ENCODE assay signal across 17 cellular contexts in the genomic region with DNA sequence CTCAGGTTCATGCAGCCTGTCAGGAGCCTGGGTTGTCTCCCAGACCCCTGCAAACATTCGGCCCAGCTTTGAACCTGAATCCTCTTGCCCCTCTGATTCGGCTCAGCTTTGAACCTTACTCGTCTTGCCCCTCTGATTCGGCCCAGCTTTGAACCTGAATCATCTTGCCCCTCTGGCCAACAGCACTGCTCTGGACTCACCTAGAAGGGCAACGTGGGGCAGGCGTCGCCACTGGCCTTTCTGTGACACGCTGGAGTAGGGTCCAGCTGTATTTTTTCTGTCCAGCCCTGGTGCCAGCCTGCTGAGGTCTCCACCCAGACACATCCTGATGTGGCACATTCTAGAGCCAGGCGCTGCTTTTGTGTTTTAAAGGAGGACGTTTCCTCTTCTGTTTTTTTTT. TPM values are rescaled to one million over a fixed set of nuclear protein-coding genes. Genes with fewer than 3 reads are reported as not detected.
A peak's percentile ranks its signal among the peaks of the same experiment; 100 is the strongest.
DNase-seq lines count a peak whose midpoint lies in the region; ATAC-seq and TF ChIP-seq lines count a peak whose summit lies in the region.
"Had no signal": no experiment of that assay in that cellular context is flagged by ENCODE, and none has a peak within 500 bp of the region (broad histone marks: within the 10 kb centered on the region; RNA-seq: fewer than 3 reads in every experiment).

No MANE protein-coding gene starts in this region.

- POLR2A ChIA-PET in Caco-2 (lab: Charles Lee) (interaction anchor here (0.6 to 1.5 kb wide), 2 partner anchors 13 to 15 kb away, joined by 3 to 4 read pairs; no protein-coding TSS in a partner anchor), WTC11 (lab: Charles Lee) (no interaction called here)

- no peak for ATAC-seq in WTC11
- no peak for ATAC-seq in HG03135 (IDR thresholded peaks at IDR 0.05; ENCODE audit: unreplicated experiment)
- ATAC-seq: activated T-helper 17 cell treated with anti-CD3 and anti-CD28 coated beads, Interleukin-2, amount 50 U/mL, for 72 hours had no signal

- BruUV-seq in Caco-2 (replicated peaks; lab: Mats Ljungman, UMichigan) = no TSS peak

- H3K4me1 ChIP-seq in Caco-2 (peaks cover 19% of the 10 kb centered on the region), spleen (peaks cover 0 to 37% (median 13%) of the 10 kb centered on the region in 6 donors)
- H3K4me1 ChIP-seq: BLaER1, neural progenitor cell had no signal

- H3K36me3 ChIP-seq in Caco-2 (ENCODE audit: control insufficient read depth, insufficient read depth, low read length) (no peaks in the 10 kb centered on the region), spleen (no peaks in the 10 kb centered on the region)
- H3K36me3 ChIP-seq: BLaER1, neural progenitor cell had no signal

- H3K4me1 Mint-ChIP-seq in Caco-2 (ENCODE audit: low read depth, unreplicated experiment) = peaks cover 39% of the 10 kb centered on the region
- peaks cover 5% of the 10 kb centered on the region for H3K4me1 Mint-ChIP-seq in WTC11
- no peaks in the 10 kb centered on the region for H3K4me1 Mint-ChIP-seq in activated naive CD4-positive, alpha-beta T cell treated with anti-CD3 and anti-CD28 coated beads, Interleukin-2, amount 10 ng/mL, durations not matched to agents 7 days and 5 days
- H3K4me1 Mint-ChIP-seq: activated naive CD8-positive, alpha-beta T cell treated with anti-CD3 and anti-CD28 coated beads, Interleukin-2, amount 10 ng/mL, durations not matched to agents 7 days and 5 days; activated T-helper 17 cell treated with anti-CD3 and anti-CD28 coated beads, Interleukin-2, amount 50 U/mL, for 72 hours; neural progenitor cell had no signal

- CTCF ChIA-PET in Caco-2 (lab: Charles Lee) = no interaction called here
- CTCF ChIA-PET in WTC11 (lab: Charles Lee) = interaction anchor here (0.6 to 2.4 kb wide), 3 partner anchors 69 to 291 kb away, joined by 3 to 5 read pairs (median 5); no protein-coding TSS in a partner anchor
- CTCF ChIA-PET in activated naive CD4-positive, alpha-beta T cell treated with anti-CD3 and anti-CD28 coated beads, Interleukin-2, amount 10 ng/mL, durations not matched to agents 7 days and 5 days (lab: Charles Lee) = no interaction called here

- H3K27me3 ChIP-seq in Caco-2 (replicated peaks; ENCODE audit: control insufficient read depth, insufficient read depth, low read length) (no peaks in the 10 kb centered on the region), dorsolateral prefrontal cortex (no peaks in the 10 kb centered on the region), layer of hippocampus (ENCODE audit: control insufficient read depth, insufficient read depth, low read length) (no peaks in the 10 kb centered on the region), spleen (replicated peaks in 1 of 7) (no peaks in the 10 kb centered on the region)
- H3K27me3 ChIP-seq: BLaER1, neural progenitor cell had no signal

- intact Hi-C loops in Caco-2 (cut with micrococcal nuclease; ENCODE audit: unreplicated experiment) = loop anchor here (1.0 kb wide), 2 partner anchors 12 to 49 kb away; no protein-coding TSS in a partner anchor
- intact Hi-C loops in dorsolateral prefrontal cortex (cut with DNase I) = no loop called here
- intact Hi-C loops in spleen (cut with DNase I; ENCODE audit: low total_unique reads) = no loop called here

- WGBS in spleen, 5 donors = 63 to 81% (median 68%) methylated on average over 10 of the region's 10 CpGs

- H3K27ac Mint-ChIP-seq in Caco-2 (ENCODE audit: unreplicated experiment) (peak overlapping the region; percentile 57), WTC11 (no peak overlapping the region)
- no peak overlapping the region for H3K27ac Mint-ChIP-seq in activated naive CD4-positive, alpha-beta T cell treated with anti-CD3 and anti-CD28 coated beads, Interleukin-2, amount 10 ng/mL, durations not matched to agents 7 days and 5 days
- H3K27ac Mint-ChIP-seq: activated naive CD8-positive, alpha-beta T cell treated with anti-CD3 and anti-CD28 coated beads, Interleukin-2, amount 10 ng/mL, durations not matched to agents 7 days and 5 days; activated T-helper 17 cell treated with anti-CD3 and anti-CD28 coated beads, Interleukin-2, amount 50 U/mL, for 72 hours; neural progenitor cell; stimulated activated naive CD8-positive, alpha-beta T cell treated with anti-CD3 and anti-CD28 coated beads, Interleukin-15, Interleukin-2, amounts not matched to agents 100 ng/mL and 50 ng/mL, for 24 hours had no signal

- DNase-seq in Caco-2 (no peak), dorsolateral prefrontal cortex (no peak), spleen (no peak), WTC11 (ENCODE audit: low spot score) (no peak), NCI-H2107 treated with DMSO at 0.1 percent for 48 hours (lab: John Stamatoyannopoulos, UW; ENCODE audit: unreplicated experiment) (no peak)
- DNase-seq in activated naive CD4-positive, alpha-beta T cell treated with anti-CD3 and anti-CD28 coated beads, Interleukin-2, amount 10 ng/mL, durations not matched to agents 7 days and 5 days = no peak
- DNase-seq: activated CD4-positive, alpha-beta T cell treated with anti-CD3 and anti-CD28 coated beads for 48 hours; activated naive CD8-positive, alpha-beta T cell treated with anti-CD3 and anti-CD28 coated beads, Interleukin-2, amount 10 ng/mL, durations not matched to agents 7 days and 5 days; NCI-H2171 treated with DMSO at 0.1 percent for 48 hours; OCI-M1; SHP77 treated with DMSO at 0.1 percent for 48 hours had no signal

- no peak for TF ChIP-seq POLR2A in spleen (IDR thresholded peaks at IDR 0.05)

- H3K36me3 Mint-ChIP-seq in Caco-2 (ENCODE audit: insufficient read depth, unreplicated experiment) (no peaks in the 10 kb centered on the region), WTC11 (no peaks in the 10 kb centered on the region)
- H3K36me3 Mint-ChIP-seq in activated naive CD4-positive, alpha-beta T cell treated with anti-CD3 and anti-CD28 coated beads, Interleukin-2, amount 10 ng/mL, durations not matched to agents 7 days and 5 days = no peaks in the 10 kb centered on the region
- H3K36me3 Mint-ChIP-seq: activated naive CD8-positive, alpha-beta T cell treated with anti-CD3 and anti-CD28 coated beads, Interleukin-2, amount 10 ng/mL, durations not matched to agents 7 days and 5 days; neural progenitor cell had no signal

- H3K4me3 Mint-ChIP-seq in Caco-2 (ENCODE audit: unreplicated experiment) (no peak overlapping the region), WTC11 (no peak overlapping the region)
- no peak overlapping the region for H3K4me3 Mint-ChIP-seq in activated naive CD4-positive, alpha-beta T cell treated with anti-CD3 and anti-CD28 coated beads, Interleukin-2, amount 10 ng/mL, durations not matched to agents 7 days and 5 days
- H3K4me3 Mint-ChIP-seq: activated naive CD8-positive, alpha-beta T cell treated with anti-CD3 and anti-CD28 coated beads, Interleukin-2, amount 10 ng/mL, durations not matched to agents 7 days and 5 days; activated T-helper 17 cell treated with anti-CD3 and anti-CD28 coated beads, Interleukin-2, amount 50 U/mL, for 72 hours; neural progenitor cell; stimulated activated naive CD8-positive, alpha-beta T cell treated with anti-CD3 and anti-CD28 coated beads, Interleukin-15, Interleukin-2, amounts not matched to agents 100 ng/mL and 50 ng/mL, for 24 hours had no signal

- H3K4me3 ChIP-seq in Caco-2 (ENCODE audit: low read depth, low read length) (no peak overlapping the region), dorsolateral prefrontal cortex (no peak overlapping the region), spleen (peak overlapping the region in 1 of 8 donors; percentile 17)
- H3K4me3 ChIP-seq: BLaER1, neural progenitor cell had no signal

- H3K27me3 Mint-ChIP-seq in Caco-2 (ENCODE audit: insufficient read depth, unreplicated experiment) (no peaks in the 10 kb centered on the region), WTC11 (ENCODE audit: low read depth) (no peaks in the 10 kb centered on the region)
- no peaks in the 10 kb centered on the region for H3K27me3 Mint-ChIP-seq in activated naive CD4-positive, alpha-beta T cell treated with anti-CD3 and anti-CD28 coated beads, Interleukin-2, amount 10 ng/mL, durations not matched to agents 7 days and 5 days

- H3K9me3 ChIP-seq in Caco-2 (no peaks in the 10 kb centered on the region), spleen (no peaks in the 10 kb centered on the region)
- H3K9me3 ChIP-seq: BLaER1 had no signal

- no peak for TF ChIP-seq CTCF in Caco-2 (IDR thresholded peaks at IDR 0.05; ENCODE audit: insufficient read depth in 1 of 2, low read depth in 1 of 2, low read length in 1 of 2, severe bottlenecking in 1 of 2, unreplicated experiment in 1 of 2)
- TF ChIP-seq CTCF in dorsolateral prefrontal cortex (IDR thresholded peaks at IDR 0.05 in 54 of 56, conservative IDR thresholded peaks at IDR 0.05 in 2 of 56; ENCODE audit: low read depth in 1 of 56, partially characterized antibody in 56 of 56) = no peak
- TF ChIP-seq CTCF in spleen (IDR thresholded peaks at IDR 0.05 in 8 of 11, conservative IDR thresholded peaks at IDR 0.05 in 3 of 11) = no peak
- TF ChIP-seq CTCF in WTC11 (IDR thresholded peaks at IDR 0.05) = no peak

- H3K9me3 Mint-ChIP-seq in Caco-2 (ENCODE audit: unreplicated experiment) (peaks cover 4% of the 10 kb centered on the region), WTC11 (peaks cover 2% of the 10 kb centered on the region)
- no peaks in the 10 kb centered on the region for H3K9me3 Mint-ChIP-seq in activated naive CD4-positive, alpha-beta T cell treated with anti-CD3 and anti-CD28 coated beads, Interleukin-2, amount 10 ng/mL, durations not matched to agents 7 days and 5 days
- H3K9me3 Mint-ChIP-seq: activated T-helper 17 cell treated with anti-CD3 and anti-CD28 coated beads, Interleukin-2, amount 50 U/mL, for 72 hours; stimulated activated naive CD8-positive, alpha-beta T cell treated with anti-CD3 and anti-CD28 coated beads, Interleukin-15, Interleukin-2, amounts not matched to agents 100 ng/mL and 50 ng/mL, for 24 hours had no signal

- H3K27ac ChIP-seq in dorsolateral prefrontal cortex = peak overlapping the region in 42 of 59 donors; percentile 1 to 80 (median 58)
- H3K27ac ChIP-seq in layer of hippocampus (ENCODE audit: low read depth, low read length) = peak overlapping the region; percentile 27
- peak overlapping the region in 7 of 8 donors; percentile 29 to 84 (median 78) for H3K27ac ChIP-seq in spleen
- H3K27ac ChIP-seq: BLaER1, neural progenitor cell had no signal

TF ChIP-seq in WTC11, 78 proteins besides CTCF, POLR2A, EP300 and RAD21 (continues in another document):
- TF ChIP-seq SMAD4 (CRISPR knock-in tag; IDR thresholded peaks at IDR 0.05) (no peak), RORB (CRISPR knock-in tag; IDR thresholded peaks at IDR 0.05) (no peak), ZNF396 (CRISPR knock-in tag; IDR thresholded peaks at IDR 0.05; ENCODE audit: borderline replicate concordance) (no peak), NFATC4 (CRISPR knock-in tag; IDR thresholded peaks at IDR 0.05) (no peak), TEAD4 (CRISPR knock-in tag; IDR thresholded peaks at IDR 0.05) (no peak), NR3C1 (CRISPR knock-in tag; conservative IDR thresholded peaks at IDR 0.05; ENCODE audit: low read depth) (no peak)

RNA-seq across cellular contexts. Expression of a gene that starts 15.3 kb away (rescaled TPM):
- total RNA-seq in Caco-2 (2022) (21.4 and 25.1 TPM in 2 replicates), dorsolateral prefrontal cortex (100 to 1,000 TPM in 119 of 120 experiments, 10 to 100 TPM in 1; 95.3 to 182 (median 133) TPM), spleen (100 to 1,000 TPM in 2 of 7 donors, 10 to 100 TPM in 5; 65.5 to 107 (median 88.3) TPM), WTC11 (2021) (9.1 to 12.7 TPM (median 9.2 TPM) in 3 replicates)
- 1 to 10 TPM; 2.3 to 7.3 (median 2.9) TPM for polyA plus RNA-seq in spleen

Comparison
In these comparisons a context has a peak if more than half of its experiments do, and no peak if none do; other contexts are left out.
1. H3K27ac ChIP-seq: peak in every context shown above with its lines; median percentile 78 in spleen; 58 in dorsolateral prefrontal cortex; 27 in layer of hippocampus.